ENCODE assay signal across 8 cellular contexts in the genomic region with DNA sequence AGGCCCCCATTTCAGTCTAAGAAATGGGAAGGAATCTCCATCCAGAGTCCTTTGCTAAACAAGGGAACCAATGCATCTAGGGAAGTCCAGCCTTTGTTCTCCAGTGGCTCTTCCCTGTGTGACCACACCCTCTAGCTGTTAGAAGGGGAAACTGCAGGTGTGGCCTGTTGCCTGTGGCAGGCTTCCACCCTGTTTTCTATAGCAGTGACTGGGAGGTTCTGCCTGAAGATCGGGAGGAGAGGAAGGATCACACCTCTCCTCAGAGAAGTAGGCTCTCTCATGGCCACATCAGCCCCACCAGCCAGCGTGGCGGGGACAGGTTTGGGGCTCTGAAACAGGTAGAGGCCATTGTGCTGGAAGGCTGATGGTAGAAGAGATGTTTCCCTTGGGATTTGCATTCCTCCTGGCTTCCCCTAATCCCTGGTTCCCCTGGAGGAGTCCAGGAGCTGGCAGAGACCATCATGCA. TPM values are rescaled to one million over a fixed set of nuclear protein-coding genes. Genes with fewer than 3 reads are reported as not detected.
DNase-seq lines count a peak whose midpoint lies in the region; ATAC-seq and TF ChIP-seq lines count a peak whose summit lies in the region.

No MANE protein-coding gene starts in this region.

- H3K27me3 ChIP-seq in SU-DHL-6 (ENCODE audit: low read length) (no peaks in the 10 kb centered on the region), esophagus squamous epithelium (no peaks in the 10 kb centered on the region)

- H3K36me3 ChIP-seq in SU-DHL-6 (ENCODE audit: low read length) (no peaks in the 10 kb centered on the region), esophagus squamous epithelium (peaks cover 2 to 92% (median 5%) of the 10 kb centered on the region in 3 donors)

- H3K9me3 ChIP-seq in SU-DHL-6 (ENCODE audit: insufficient read depth, low read length) (no peaks in the 10 kb centered on the region), esophagus squamous epithelium (no peaks in the 10 kb centered on the region)

- no peak overlapping the region for H3K4me2 ChIP-seq in SU-DHL-6 (ENCODE audit: low read depth, low read length, poor library complexity, severe bottlenecking)

- H3K4me3 Mint-ChIP-seq in naive thymus-derived CD8-positive, alpha-beta T cell = no peak overlapping the region

- peak; percentile 67 for TF ChIP-seq CTCF in SU-DHL-6 (IDR thresholded peaks at IDR 0.05; ENCODE audit: insufficient read depth, low read length, poor library complexity, severe bottlenecking)
- TF ChIP-seq CTCF in esophagus squamous epithelium (IDR thresholded peaks at IDR 0.05) = peak; percentile 15 to 87 (median 80)

- no peaks in the 10 kb centered on the region for H3K9me3 Mint-ChIP-seq in activated naive CD4-positive, alpha-beta T cell treated with anti-CD3 and anti-CD28 coated beads, Interleukin-2, amount 50 U/mL, for 72 hours
- no peaks in the 10 kb centered on the region for H3K9me3 Mint-ChIP-seq in naive thymus-derived CD8-positive, alpha-beta T cell

- ATAC-seq in activated naive CD4-positive, alpha-beta T cell treated with anti-CD3 and anti-CD28 coated beads, Interleukin-2, amount 50 U/mL, for 72 hours = peak; percentile 68 to 75
- ATAC-seq in naive thymus-derived CD8-positive, alpha-beta T cell = peak; percentile 46 to 64
- ATAC-seq in GM21423 (IDR thresholded peaks at IDR 0.05; ENCODE audit: unreplicated experiment) = no peak

- H3K4me1 Mint-ChIP-seq in naive thymus-derived CD8-positive, alpha-beta T cell = peaks cover 0 to 4% (median 2%) of the 10 kb centered on the region in 4 donors

- H4K20me1 ChIP-seq in SU-DHL-6 (ENCODE audit: low read depth, low read length) = no peaks in the 10 kb centered on the region

- no peaks in the 10 kb centered on the region for H3K36me3 Mint-ChIP-seq in activated naive CD4-positive, alpha-beta T cell treated with anti-CD3 and anti-CD28 coated beads, Interleukin-2, amount 50 U/mL, for 72 hours
- H3K36me3 Mint-ChIP-seq in naive thymus-derived CD8-positive, alpha-beta T cell = peaks cover 0 to 46% (median 26%) of the 10 kb centered on the region in 3 donors

- H3K27ac Mint-ChIP-seq in activated naive CD4-positive, alpha-beta T cell treated with anti-CD3 and anti-CD28 coated beads, Interleukin-2, amount 50 U/mL, for 72 hours = no peak overlapping the region
- H3K27ac Mint-ChIP-seq in naive thymus-derived CD8-positive, alpha-beta T cell = no peak overlapping the region

- 30% methylated on average over 2 of the region's 3 CpGs; no CpG with 5 or more reads in 1 of the 2 donors for WGBS in esophagus squamous epithelium, 2 donors

- H3K4me3 ChIP-seq in SU-DHL-6 (ENCODE audit: insufficient read depth, low read length, poor library complexity, severe bottlenecking) = no peak overlapping the region
- H3K4me3 ChIP-seq in esophagus squamous epithelium = no peak overlapping the region

- H2AFZ ChIP-seq in SU-DHL-6 (ENCODE audit: low read depth, low read length, severe bottlenecking) = no peak overlapping the region

- no peak for TF ChIP-seq POLR2A in esophagus squamous epithelium (IDR thresholded peaks at IDR 0.05)

- peaks cover 0 to 75% (median 57%) of the 10 kb centered on the region in 3 donors for H3K4me1 ChIP-seq in esophagus squamous epithelium

- H3K79me2 ChIP-seq in SU-DHL-6 (ENCODE audit: insufficient read depth, low read length) = no peaks in the 10 kb centered on the region

- no peaks in the 10 kb centered on the region for H3K9me2 ChIP-seq in SU-DHL-6 (replicated peaks; ENCODE audit: insufficient read depth, low read length)

- POLR2A ChIA-PET in naive thymus-derived CD8-positive, alpha-beta T cell (lab: Charles Lee) = no interaction called here

- H3F3A ChIP-seq in SU-DHL-6 (ENCODE audit: insufficient read depth) = no peaks in the 10 kb centered on the region

- intact Hi-C loops in esophagus squamous epithelium (cut with DNase I) = no loop called here

- H3K9ac ChIP-seq in SU-DHL-6 (ENCODE audit: low read length) = no peak overlapping the region

- no peaks in the 10 kb centered on the region for H3K27me3 Mint-ChIP-seq in naive thymus-derived CD8-positive, alpha-beta T cell

- H3K27ac ChIP-seq in SU-DHL-6 (ENCODE audit: low read depth, low read length) (no peak overlapping the region), esophagus squamous epithelium (peak overlapping the region in 3 of 4 donors; percentile 46 to 79 (median 76))

- peak in 1 of 2 donors; percentile 25 for DNase-seq in activated naive CD4-positive, alpha-beta T cell treated with anti-CD3 and anti-CD28 coated beads, Interleukin-2, amount 50 U/mL, for 72 hours (ENCODE audit: low spot score in 2 of 2)
- no peak for DNase-seq in activated naive CD4-positive, alpha-beta T cell treated with Interleukin-2 at 50 U/mL for 16 hours
- DNase-seq in M059J (ENCODE audit: low read depth) = peak; percentile 68
- DNase-seq in esophagus squamous epithelium (lab: John Stamatoyannopoulos, UW) = no peak
- peak in 3 of 10 donors; percentile 23 to 29 (median 26) for DNase-seq in naive thymus-derived CD8-positive, alpha-beta T cell
- DNase-seq in GOT3 (lab: John Stamatoyannopoulos, UW) = no peak

RNA-seq across cellular contexts. Expression of gene TRIM8, which starts 47.7 kb away (rescaled TPM):
- 10 to 100 TPM; 22.9 to 47.3 TPM for total RNA-seq in activated naive CD4-positive, alpha-beta T cell treated with anti-CD3 and anti-CD28 coated beads, Interleukin-2, amount 50 U/mL, for 72 hours
- 28.8 and 58.1 TPM in 2 replicates for total RNA-seq in M059J (2014; rRNA removed; shearing (Covaris generic))
- 10 to 100 TPM; 27.6 to 75.9 (median 48.8) TPM for total RNA-seq in esophagus squamous epithelium
- total RNA-seq in naive thymus-derived CD8-positive, alpha-beta T cell = 10 to 100 TPM; 61.4 to 67.3 TPM
- 10 to 100 TPM; 27.5 to 53.2 (median 34.7) TPM for polyA plus RNA-seq in naive thymus-derived CD8-positive, alpha-beta T cell
